Comparison of ENCODE assay signal across 8 cellular contexts in the genomic region with DNA sequence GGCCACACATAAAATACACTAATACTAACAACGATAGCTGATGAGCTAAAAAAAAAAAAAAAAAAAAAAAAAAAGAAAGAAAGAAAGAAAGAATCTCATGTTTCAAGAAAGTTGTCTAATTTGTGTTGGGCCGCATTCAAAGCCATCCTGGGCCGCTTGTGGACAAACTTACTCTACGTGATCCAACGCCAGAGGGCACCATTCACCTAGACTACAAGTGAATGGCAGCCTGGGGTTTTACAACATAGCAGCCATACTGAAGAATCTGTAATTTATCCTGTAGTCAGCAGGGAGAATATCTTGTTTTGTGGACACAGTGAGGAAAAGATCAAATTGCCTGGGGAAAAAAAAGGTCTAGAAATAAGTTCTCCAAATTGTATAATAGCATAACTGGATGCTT. TPM values are rescaled to one million over a fixed set of nuclear protein-coding genes. Genes with fewer than 3 reads are reported as not detected.
A peak's percentile ranks its signal among the peaks of the same experiment; 100 is the strongest.
DNase-seq lines count a peak whose midpoint lies in the region; ATAC-seq and TF ChIP-seq lines count a peak whose summit lies in the region.

No MANE protein-coding gene starts in this region.

- H3K4me1 Mint-ChIP-seq in Calu3 (ENCODE audit: low read depth, unreplicated experiment) (no peaks in the 10 kb centered on the region), osteocyte (ENCODE audit: unreplicated experiment) (no peaks in the 10 kb centered on the region)

- no peak overlapping the region for H3K4me3 ChIP-seq in fibroblast of mammary gland (ENCODE audit: control insufficient read depth, low read depth, low read length)

- H3K27me3 Mint-ChIP-seq in Calu3 (ENCODE audit: unreplicated experiment) (no peaks in the 10 kb centered on the region), osteocyte (ENCODE audit: unreplicated experiment) (peaks cover 42% of the 10 kb centered on the region)

- CTCF ChIA-PET in Calu3 (lab: Charles Lee), result interaction anchor here (0.6 to 6.2 kb wide), 2 partner anchors 67 to 1139 kb away, joined by 3 to 71 read pairs; no protein-coding TSS in a partner anchor

- H3K4me3 Mint-ChIP-seq in Calu3 (ENCODE audit: low read depth, unreplicated experiment), result no peak overlapping the region
- no peak overlapping the region for H3K4me3 Mint-ChIP-seq in osteocyte (ENCODE audit: unreplicated experiment)

- peak; percentile 80 for DNase-seq in Calu3
- peak; percentile 44 for DNase-seq in NCI-H2227 (lab: John Stamatoyannopoulos, UW; ENCODE audit: unreplicated experiment)
- peak; percentile 14 for DNase-seq in activated CD8-positive, alpha-beta memory T cell treated with anti-CD3 and anti-CD28 coated beads, Interleukin-2, amount 50 U/mL, for 24 hours (ENCODE audit: extremely low read depth)
- DNase-seq in fibroblast of mammary gland (ENCODE audit: low read depth), result peak; percentile 74
- DNase-seq in osteocyte (ENCODE audit: extremely low spot score, unreplicated experiment), result no peak
- no peak for DNase-seq in OCI-M2 (lab: John Stamatoyannopoulos, UW; ENCODE audit: unreplicated experiment)
- no peak for DNase-seq in GOT3 (lab: John Stamatoyannopoulos, UW)

- H3K27ac Mint-ChIP-seq in Calu3 (ENCODE audit: unreplicated experiment) (no peak overlapping the region), osteocyte (ENCODE audit: unreplicated experiment) (no peak overlapping the region)

- H3K36me3 Mint-ChIP-seq in Calu3 (ENCODE audit: insufficient read depth, unreplicated experiment) (peaks cover 5% of the 10 kb centered on the region), osteocyte (ENCODE audit: unreplicated experiment) (no peaks in the 10 kb centered on the region)

- TF ChIP-seq CTCF in Calu3 (IDR thresholded peaks at IDR 0.05; ENCODE audit: unreplicated experiment) (peak; percentile 63), fibroblast of mammary gland (conservative IDR thresholded peaks at IDR 0.05; ENCODE audit: control insufficient read depth, insufficient read depth, low read depth, low read length) (peak; percentile 55), osteocyte (IDR thresholded peaks at IDR 0.05) (peak; percentile 69)

- ATAC-seq in GM21717 (IDR thresholded peaks at IDR 0.05; ENCODE audit: unreplicated experiment), result peak; percentile 74

- intact Hi-C loops in Calu3 (cut with micrococcal nuclease; ENCODE audit: unreplicated experiment), result loop anchor here (1.0 kb wide), 1 partner anchor 68 kb away; no protein-coding TSS in a partner anchor

- BruUV-seq in Calu3 (replicated peaks; lab: Mats Ljungman, UMichigan), result no TSS peak

- H3K9me3 Mint-ChIP-seq in Calu3 (ENCODE audit: low read depth, unreplicated experiment) (no peaks in the 10 kb centered on the region), osteocyte (ENCODE audit: unreplicated experiment) (peaks cover 10% of the 10 kb centered on the region)

RNA-seq across cellular contexts. Expression of a gene that starts 47.0 kb away (rescaled TPM):
- total RNA-seq in Calu3 (2022) (15.2 and 17.0 TPM in 2 replicates), osteocyte (0.13 TPM in 1 of 2 replicates, not detected in the other)

Comparison
In these comparisons a context has a peak if more than half of its experiments do, and no peak if none do; other contexts are left out.
1. DNase-seq: peak in Calu3 (single experiment), NCI-H2227 (single experiment), activated CD8-positive, alpha-beta memory T cell treated with anti-CD3 and anti-CD28 coated beads, Interleukin-2, amount 50 U/mL, for 24 hours (single experiment) and fibroblast of mammary gland (single experiment); none in osteocyte (single experiment), OCI-M2 (single experiment) and GOT3 (single experiment).
2. RNA of a gene that starts 47.0 kb away (total RNA-seq): 15.2 to 17.0 TPM in Calu3; 0.13 TPM in osteocyte; every median in the first group is over 10 times any median in the second.
3. Peak in every context shown above with its lines, with median percentiles within 50 percentile points of each other: CTCF ChIP-seq.